In genomic region chr17:67993153-67993997, GRCh38 we compare ENCODE assay signal across 1 cellular context.
A peak's percentile ranks its signal among the peaks of the same experiment; 100 is the strongest.
TF ChIP-seq lines count a peak whose summit lies in the region.

No MANE protein-coding gene starts in this region.

TF ChIP-seq in HepG2, 621 proteins besides CTCF, POLR2A, EP300 and RAD21 (continued from another document and continues in another):
- no peak for TF ChIP-seq JUNB (CRISPR knock-in tag; IDR thresholded peaks at IDR 0.05; ENCODE audit: borderline replicate concordance)
- TF ChIP-seq KLF9 (CRISPR knock-in tag; IDR thresholded peaks at IDR 0.05; ENCODE audit: low read depth), result no peak
- no peak for TF ChIP-seq ATF5 (CRISPR knock-in tag; IDR thresholded peaks at IDR 0.05; ENCODE audit: low read depth)
- TF ChIP-seq, protein P1, sequence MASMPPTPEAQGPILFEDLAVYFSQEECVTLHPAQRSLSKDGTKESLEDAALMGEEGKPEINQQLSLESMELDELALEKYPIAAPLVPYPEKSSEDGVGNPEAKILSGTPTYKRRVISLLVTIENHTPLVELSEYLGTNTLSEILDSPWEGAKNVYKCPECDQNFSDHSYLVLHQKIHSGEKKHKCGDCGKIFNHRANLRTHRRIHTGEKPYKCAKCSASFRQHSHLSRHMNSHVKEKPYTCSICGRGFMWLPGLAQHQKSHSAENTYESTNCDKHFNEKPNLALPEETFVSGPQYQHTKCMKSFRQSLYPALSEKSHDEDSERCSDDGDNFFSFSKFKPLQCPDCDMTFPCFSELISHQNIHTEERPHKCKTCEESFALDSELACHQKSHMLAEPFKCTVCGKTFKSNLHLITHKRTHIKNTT (CRISPR knock-in tag; IDR thresholded peaks at IDR 0.05), result no peak
- TF ChIP-seq ZNF761 (CRISPR knock-in tag; conservative IDR thresholded peaks at IDR 0.05), result no peak
- no peak for TF ChIP-seq TBL1XR1 (IDR thresholded peaks at IDR 0.05; ENCODE audit: borderline replicate concordance, low read length, partially characterized antibody)
- TF ChIP-seq, protein P2, sequence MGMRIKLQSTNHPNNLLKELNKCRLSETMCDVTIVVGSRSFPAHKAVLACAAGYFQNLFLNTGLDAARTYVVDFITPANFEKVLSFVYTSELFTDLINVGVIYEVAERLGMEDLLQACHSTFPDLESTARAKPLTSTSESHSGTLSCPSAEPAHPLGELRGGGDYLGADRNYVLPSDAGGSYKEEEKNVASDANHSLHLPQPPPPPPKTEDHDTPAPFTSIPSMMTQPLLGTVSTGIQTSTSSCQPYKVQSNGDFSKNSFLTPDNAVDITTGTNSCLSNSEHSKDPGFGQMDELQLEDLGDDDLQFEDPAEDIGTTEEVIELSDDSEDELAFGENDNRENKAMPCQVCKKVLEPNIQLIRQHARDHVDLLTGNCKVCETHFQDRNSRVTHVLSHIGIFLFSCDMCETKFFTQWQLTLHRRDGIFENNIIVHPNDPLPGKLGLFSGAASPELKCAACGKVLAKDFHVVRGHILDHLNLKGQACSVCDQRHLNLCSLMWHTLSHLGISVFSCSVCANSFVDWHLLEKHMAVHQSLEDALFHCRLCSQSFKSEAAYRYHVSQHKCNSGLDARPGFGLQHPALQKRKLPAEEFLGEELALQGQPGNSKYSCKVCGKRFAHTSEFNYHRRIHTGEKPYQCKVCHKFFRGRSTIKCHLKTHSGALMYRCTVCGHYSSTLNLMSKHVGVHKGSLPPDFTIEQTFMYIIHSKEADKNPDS (CRISPR knock-in tag; IDR thresholded peaks at IDR 0.05), result no peak
- TF ChIP-seq ZNF709 (CRISPR knock-in tag; IDR thresholded peaks at IDR 0.05), result no peak
- TF ChIP-seq ZNF225 (CRISPR knock-in tag; IDR thresholded peaks at IDR 0.05), result 0 out of 2 replicates have a peak, but pooled peaks have one; percentile 51
- 0 out of 2 replicates have a peak, but pooled peaks have one; percentile 2 for TF ChIP-seq ZFP90 (CRISPR knock-in tag; IDR thresholded peaks at IDR 0.05; ENCODE audit: borderline replicate concordance)
- 0 out of 2 replicates have a peak, but pooled peaks have one; percentile 44 for TF ChIP-seq MYPOP (CRISPR knock-in tag; IDR thresholded peaks at IDR 0.05)
- TF ChIP-seq TEAD2 (CRISPR knock-in tag; IDR thresholded peaks at IDR 0.05), result no peak
- no peak for TF ChIP-seq ZNF605 (CRISPR knock-in tag; IDR thresholded peaks at IDR 0.05)
- TF ChIP-seq ZNF816 (CRISPR knock-in tag; IDR thresholded peaks at IDR 0.05; ENCODE audit: borderline replicate concordance), result peak; percentile 61; the same call in 1 of the 2 replicates
- no peak for TF ChIP-seq ZNF143 (CRISPR knock-in tag; IDR thresholded peaks at IDR 0.05)
- TF ChIP-seq RARG (CRISPR knock-in tag; IDR thresholded peaks at IDR 0.05; ENCODE audit: low read depth), result no peak
- no peak for TF ChIP-seq TEAD3 (CRISPR knock-in tag; optimal IDR thresholded peaks at IDR 0.05; ENCODE audit: borderline replicate concordance)
- TF ChIP-seq GZF1 (CRISPR knock-in tag; IDR thresholded peaks at IDR 0.05), result no peak
- no peak for TF ChIP-seq ZBTB7A (CRISPR knock-in tag; IDR thresholded peaks at IDR 0.05)
- TF ChIP-seq, protein P3, sequence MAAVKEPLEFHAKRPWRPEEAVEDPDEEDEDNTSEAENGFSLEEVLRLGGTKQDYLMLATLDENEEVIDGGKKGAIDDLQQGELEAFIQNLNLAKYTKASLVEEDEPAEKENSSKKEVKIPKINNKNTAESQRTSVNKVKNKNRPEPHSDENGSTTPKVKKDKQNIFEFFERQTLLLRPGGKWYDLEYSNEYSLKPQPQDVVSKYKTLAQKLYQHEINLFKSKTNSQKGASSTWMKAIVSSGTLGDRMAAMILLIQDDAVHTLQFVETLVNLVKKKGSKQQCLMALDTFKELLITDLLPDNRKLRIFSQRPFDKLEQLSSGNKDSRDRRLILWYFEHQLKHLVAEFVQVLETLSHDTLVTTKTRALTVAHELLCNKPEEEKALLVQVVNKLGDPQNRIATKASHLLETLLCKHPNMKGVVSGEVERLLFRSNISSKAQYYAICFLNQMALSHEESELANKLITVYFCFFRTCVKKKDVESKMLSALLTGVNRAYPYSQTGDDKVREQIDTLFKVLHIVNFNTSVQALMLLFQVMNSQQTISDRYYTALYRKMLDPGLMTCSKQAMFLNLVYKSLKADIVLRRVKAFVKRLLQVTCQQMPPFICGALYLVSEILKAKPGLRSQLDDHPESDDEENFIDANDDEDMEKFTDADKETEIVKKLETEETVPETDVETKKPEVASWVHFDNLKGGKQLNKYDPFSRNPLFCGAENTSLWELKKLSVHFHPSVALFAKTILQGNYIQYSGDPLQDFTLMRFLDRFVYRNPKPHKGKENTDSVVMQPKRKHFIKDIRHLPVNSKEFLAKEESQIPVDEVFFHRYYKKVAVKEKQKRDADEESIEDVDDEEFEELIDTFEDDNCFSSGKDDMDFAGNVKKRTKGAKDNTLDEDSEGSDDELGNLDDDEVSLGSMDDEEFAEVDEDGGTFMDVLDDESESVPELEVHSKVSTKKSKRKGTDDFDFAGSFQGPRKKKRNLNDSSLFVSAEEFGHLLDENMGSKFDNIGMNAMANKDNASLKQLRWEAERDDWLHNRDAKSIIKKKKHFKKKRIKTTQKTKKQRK (IDR thresholded peaks at IDR 0.05; ENCODE audit: low read length), result no peak
- TF ChIP-seq HNRNPUL1 (IDR thresholded peaks at IDR 0.05; ENCODE audit: low read depth, low read length), result no peak
- TF ChIP-seq ZFP41 (CRISPR knock-in tag; IDR thresholded peaks at IDR 0.05; ENCODE audit: borderline replicate concordance), result no peak
- TF ChIP-seq, protein P4, sequence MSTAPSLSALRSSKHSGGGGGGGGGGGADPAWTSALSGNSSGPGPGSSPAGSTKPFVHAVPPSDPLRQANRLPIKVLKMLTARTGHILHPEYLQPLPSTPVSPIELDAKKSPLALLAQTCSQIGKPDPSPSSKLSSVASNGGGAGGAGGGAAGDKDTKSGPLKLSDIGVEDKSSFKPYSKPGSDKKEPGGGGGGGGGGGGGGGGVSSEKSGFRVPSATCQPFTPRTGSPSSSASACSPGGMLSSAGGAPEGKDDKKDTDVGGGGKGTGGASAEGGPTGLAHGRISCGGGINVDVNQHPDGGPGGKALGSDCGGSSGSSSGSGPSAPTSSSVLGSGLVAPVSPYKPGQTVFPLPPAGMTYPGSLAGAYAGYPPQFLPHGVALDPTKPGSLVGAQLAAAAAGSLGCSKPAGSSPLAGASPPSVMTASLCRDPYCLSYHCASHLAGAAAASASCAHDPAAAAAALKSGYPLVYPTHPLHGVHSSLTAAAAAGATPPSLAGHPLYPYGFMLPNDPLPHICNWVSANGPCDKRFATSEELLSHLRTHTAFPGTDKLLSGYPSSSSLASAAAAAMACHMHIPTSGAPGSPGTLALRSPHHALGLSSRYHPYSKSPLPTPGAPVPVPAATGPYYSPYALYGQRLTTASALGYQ (CRISPR knock-in tag; IDR thresholded peaks at IDR 0.05), result no peak
- TF ChIP-seq NCOA2 (CRISPR knock-in tag; IDR thresholded peaks at IDR 0.05), result no peak
- TF ChIP-seq FOXO1 (CRISPR knock-in tag; IDR thresholded peaks at IDR 0.05), result no peak
- TF ChIP-seq, protein P5, sequence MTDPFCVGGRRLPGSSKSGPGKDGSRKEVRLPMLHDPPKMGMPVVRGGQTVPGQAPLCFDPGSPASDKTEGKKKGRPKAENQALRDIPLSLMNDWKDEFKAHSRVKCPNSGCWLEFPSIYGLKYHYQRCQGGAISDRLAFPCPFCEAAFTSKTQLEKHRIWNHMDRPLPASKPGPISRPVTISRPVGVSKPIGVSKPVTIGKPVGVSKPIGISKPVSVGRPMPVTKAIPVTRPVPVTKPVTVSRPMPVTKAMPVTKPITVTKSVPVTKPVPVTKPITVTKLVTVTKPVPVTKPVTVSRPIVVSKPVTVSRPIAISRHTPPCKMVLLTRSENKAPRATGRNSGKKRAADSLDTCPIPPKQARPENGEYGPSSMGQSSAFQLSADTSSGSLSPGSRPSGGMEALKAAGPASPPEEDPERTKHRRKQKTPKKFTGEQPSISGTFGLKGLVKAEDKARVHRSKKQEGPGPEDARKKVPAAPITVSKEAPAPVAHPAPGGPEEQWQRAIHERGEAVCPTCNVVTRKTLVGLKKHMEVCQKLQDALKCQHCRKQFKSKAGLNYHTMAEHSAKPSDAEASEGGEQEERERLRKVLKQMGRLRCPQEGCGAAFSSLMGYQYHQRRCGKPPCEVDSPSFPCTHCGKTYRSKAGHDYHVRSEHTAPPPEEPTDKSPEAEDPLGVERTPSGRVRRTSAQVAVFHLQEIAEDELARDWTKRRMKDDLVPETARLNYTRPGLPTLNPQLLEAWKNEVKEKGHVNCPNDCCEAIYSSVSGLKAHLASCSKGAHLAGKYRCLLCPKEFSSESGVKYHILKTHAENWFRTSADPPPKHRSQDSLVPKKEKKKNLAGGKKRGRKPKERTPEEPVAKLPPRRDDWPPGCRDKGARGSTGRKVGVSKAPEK (CRISPR knock-in tag; IDR thresholded peaks at IDR 0.05; ENCODE audit: borderline replicate concordance), result no peak
- TF ChIP-seq SETDB1 (CRISPR knock-in tag; IDR thresholded peaks at IDR 0.05; ENCODE audit: borderline replicate concordance), result no peak
- peak; percentile 70; the same call in 1 of the 2 replicates for TF ChIP-seq KDM5B (CRISPR knock-in tag; IDR thresholded peaks at IDR 0.05; ENCODE audit: borderline replicate concordance)
- no peak for TF ChIP-seq ZSCAN30 (CRISPR knock-in tag; IDR thresholded peaks at IDR 0.05)
- TF ChIP-seq TARDBP (CRISPR knock-in tag; IDR thresholded peaks at IDR 0.05), result no peak
- TF ChIP-seq FLYWCH1 (CRISPR knock-in tag; IDR thresholded peaks at IDR 0.05), result 0 out of 2 replicates have a peak, but pooled peaks have one; percentile 42
- TF ChIP-seq KLF6 (CRISPR knock-in tag; IDR thresholded peaks at IDR 0.05), result 0 out of 2 replicates have a peak, but pooled peaks have one; percentile 42
- TF ChIP-seq HES4 (CRISPR knock-in tag; IDR thresholded peaks at IDR 0.05; ENCODE audit: borderline replicate concordance), result no peak
- peak; percentile 17; the same call in 1 of the 2 replicates for TF ChIP-seq PRDM15 (CRISPR knock-in tag; IDR thresholded peaks at IDR 0.05)
- TF ChIP-seq, protein P6, sequence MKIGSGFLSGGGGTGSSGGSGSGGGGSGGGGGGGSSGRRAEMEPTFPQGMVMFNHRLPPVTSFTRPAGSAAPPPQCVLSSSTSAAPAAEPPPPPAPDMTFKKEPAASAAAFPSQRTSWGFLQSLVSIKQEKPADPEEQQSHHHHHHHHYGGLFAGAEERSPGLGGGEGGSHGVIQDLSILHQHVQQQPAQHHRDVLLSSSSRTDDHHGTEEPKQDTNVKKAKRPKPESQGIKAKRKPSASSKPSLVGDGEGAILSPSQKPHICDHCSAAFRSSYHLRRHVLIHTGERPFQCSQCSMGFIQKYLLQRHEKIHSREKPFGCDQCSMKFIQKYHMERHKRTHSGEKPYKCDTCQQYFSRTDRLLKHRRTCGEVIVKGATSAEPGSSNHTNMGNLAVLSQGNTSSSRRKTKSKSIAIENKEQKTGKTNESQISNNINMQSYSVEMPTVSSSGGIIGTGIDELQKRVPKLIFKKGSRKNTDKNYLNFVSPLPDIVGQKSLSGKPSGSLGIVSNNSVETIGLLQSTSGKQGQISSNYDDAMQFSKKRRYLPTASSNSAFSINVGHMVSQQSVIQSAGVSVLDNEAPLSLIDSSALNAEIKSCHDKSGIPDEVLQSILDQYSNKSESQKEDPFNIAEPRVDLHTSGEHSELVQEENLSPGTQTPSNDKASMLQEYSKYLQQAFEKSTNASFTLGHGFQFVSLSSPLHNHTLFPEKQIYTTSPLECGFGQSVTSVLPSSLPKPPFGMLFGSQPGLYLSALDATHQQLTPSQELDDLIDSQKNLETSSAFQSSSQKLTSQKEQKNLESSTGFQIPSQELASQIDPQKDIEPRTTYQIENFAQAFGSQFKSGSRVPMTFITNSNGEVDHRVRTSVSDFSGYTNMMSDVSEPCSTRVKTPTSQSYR (CRISPR knock-in tag; IDR thresholded peaks at IDR 0.05; ENCODE audit: borderline replicate concordance), result no peak
- 0 out of 2 replicates have a peak, but pooled peaks have one; percentile 62 for TF ChIP-seq ZNF772 (CRISPR knock-in tag; IDR thresholded peaks at IDR 0.05)
